ENCODE assay signal across 11 cellular contexts in the genomic region with DNA sequence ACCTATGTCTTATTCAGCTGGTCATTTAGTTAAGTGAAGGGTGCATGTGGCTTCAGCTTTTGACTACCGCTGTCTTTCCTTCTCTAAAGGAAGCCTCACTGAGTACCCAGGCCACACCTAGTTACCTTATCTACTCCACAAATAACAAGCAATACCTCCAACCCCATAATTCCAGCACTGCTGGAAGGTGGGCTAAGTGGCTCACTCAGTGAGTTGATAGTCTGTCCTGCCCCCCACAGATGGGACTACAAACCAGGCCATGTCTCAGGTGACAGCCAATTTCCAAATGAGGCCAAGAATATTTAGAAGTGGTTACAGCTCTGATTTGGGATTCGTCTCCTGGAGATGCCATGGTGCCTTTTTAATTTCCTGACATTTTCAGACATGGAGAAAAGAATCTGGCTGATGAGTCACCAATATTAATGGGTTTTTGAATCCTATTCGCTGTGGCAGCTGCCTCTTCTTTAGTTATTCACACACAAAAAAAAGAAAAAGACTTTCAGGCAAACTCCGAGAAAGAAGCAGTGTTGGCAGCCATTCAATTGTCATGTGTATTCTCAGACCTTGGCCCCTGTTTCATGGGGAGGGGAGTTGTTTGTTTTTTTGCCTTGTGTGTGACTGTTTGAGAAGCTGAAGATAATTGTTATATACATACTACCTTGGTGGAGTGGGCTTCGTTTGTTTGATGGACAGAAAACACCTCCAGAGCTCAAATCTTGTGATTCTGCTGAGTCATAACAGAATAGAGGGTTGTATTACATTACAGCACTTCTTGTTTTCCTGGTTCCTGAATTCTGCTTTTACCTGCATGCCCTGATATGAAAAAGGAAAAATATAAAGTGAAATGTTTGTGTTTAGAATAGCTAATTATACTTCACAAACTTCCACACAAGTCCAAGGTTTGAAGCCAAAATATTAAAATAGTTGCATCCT.
A peak's percentile ranks its signal among the peaks of the same experiment; 100 is the strongest.
DNase-seq lines count a peak whose midpoint lies in the region; ATAC-seq, FAIRE-seq and TF ChIP-seq lines count a peak whose summit lies in the region.
"Had no signal": no experiment of that assay in that cellular context is flagged by ENCODE, and none has a peak within 500 bp of the region (broad histone marks: within the 10 kb centered on the region; RNA-seq: fewer than 3 reads in every experiment).

No MANE protein-coding gene starts in this region.

- FAIRE-seq in HepG2 (lab: Jason Lieb, UNC): no peak
- FAIRE-seq in kidney (lab: Jason Lieb, UNC): no peak

- no peak for TF ChIP-seq POLR2A in HepG2 (IDR thresholded peaks at IDR 0.05; ENCODE audit: insufficient read depth in 1 of 2, low read depth in 2 of 2, low read length in 2 of 2)

- TF ChIP-seq RAD21 in HepG2 (CRISPR knock-in tag; IDR thresholded peaks at IDR 0.05): no peak

- H3K9me3 ChIP-seq in HepG2 (ENCODE audit: low read length) (no peaks in the 10 kb centered on the region), kidney (ENCODE audit: control insufficient read depth in 1 of 2, low read length in 2 of 2) (no peaks in the 10 kb centered on the region)

- H3K9ac ChIP-seq in HepG2 (ENCODE audit: insufficient read depth, low read depth, low read length) (no peak overlapping the region), kidney (ENCODE audit: low read length in 2 of 2) (no peak overlapping the region)

- H3K36me3 ChIP-seq in HepG2 (replicated peaks in 1 of 2; ENCODE audit: control insufficient read depth in 1 of 2, insufficient read depth in 2 of 2, low read length in 2 of 2) (no peaks in the 10 kb centered on the region), kidney (ENCODE audit: control insufficient read depth in 1 of 2, insufficient read depth in 2 of 2, low read length in 2 of 2) (no peaks in the 10 kb centered on the region)

- in situ Hi-C loops in HepG2 (cut with HindIII; ENCODE audit: extremely low pct_ligation_motif_present, low pct_unique_long_range_greater_than_20kb): no loop called here

- H3K27me3 ChIP-seq in HepG2 (ENCODE audit: control insufficient read depth in 1 of 2, insufficient read depth in 2 of 2, low read length in 2 of 2): no peaks in the 10 kb centered on the region; a peak in 1 of 5 replicates

- TF ChIP-seq EP300 in HepG2 (IDR thresholded peaks at IDR 0.05; ENCODE audit: low read depth in 2 of 2, low read length in 2 of 2) (no peak), HepG2 (CRISPR knock-in tag; IDR thresholded peaks at IDR 0.05; ENCODE audit: borderline replicate concordance) (no peak)

- POLR2A ChIA-PET in HepG2 (lab: Yijun Ruan, JAX): no interaction called here

- H3K27ac ChIP-seq in HepG2 (ENCODE audit: extremely low read length, insufficient read depth, low read length) (no peak overlapping the region), kidney (ENCODE audit: low read depth in 2 of 2, low read length in 2 of 2) (no peak overlapping the region)
- H3K27ac ChIP-seq: skin epidermis had no signal

- H3K4me1 ChIP-seq in HepG2 (ENCODE audit: insufficient read depth, low read length) (peaks cover 10% of the 10 kb centered on the region; the same call in 1 of the 2 replicates), kidney (ENCODE audit: control insufficient read depth in 1 of 2, insufficient read depth in 1 of 2, low read depth in 1 of 2, low read length in 2 of 2) (peaks cover 3 to 11% of the 10 kb centered on the region in 2 donors)

- intact Hi-C loops in HepG2 (cut with micrococcal nuclease; ENCODE audit: unreplicated experiment): no loop called here
- intact Hi-C loops in kidney (cut with DNase I): no loop called here

- H3K4me3 ChIP-seq in HepG2 (replicated peaks in 1 of 3; ENCODE audit: insufficient read depth in 1 of 3, low read depth in 2 of 3, low read length in 3 of 3): no peak overlapping the region
- no peak overlapping the region for H3K4me3 ChIP-seq in kidney (ENCODE audit: low read length in 2 of 2)
- H3K4me3 ChIP-seq: skin epidermis had no signal

- CTCF ChIA-PET in HepG2 (lab: Yijun Ruan, JAX; ENCODE audit: low intra/inter-chr PET ratio, low total read pairs): no interaction called here

- H3K4me2 ChIP-seq in HepG2 (ENCODE audit: low read depth, low read length): no peak overlapping the region

- no TSS peak for BruUV-seq in HepG2 (replicated peaks; lab: Mats Ljungman, UMichigan)

- H4K20me1 ChIP-seq in HepG2 (ENCODE audit: insufficient read depth, low read length): no peaks in the 10 kb centered on the region

- H2AFZ ChIP-seq in HepG2 (ENCODE audit: low read length): no peak overlapping the region

- TF ChIP-seq CTCF in HepG2 (CRISPR knock-in tag; IDR thresholded peaks at IDR 0.05) (no peak), kidney (IDR thresholded peaks at IDR 0.05; ENCODE audit: borderline replicate concordance, extremely low read depth, insufficient read depth) (no peak)

- ATAC-seq in HepG2: peak; percentile 58; the same call in 2 of the 3 replicates
- ATAC-seq in GM21723 (IDR thresholded peaks at IDR 0.05; ENCODE audit: unreplicated experiment): no peak
- no peak for ATAC-seq in GM18868 (IDR thresholded peaks at IDR 0.05; ENCODE audit: unreplicated experiment)

- WGBS in HepG2 (ENCODE audit: low lambda C conversion rate): 20% methylated on average over 5 of the region's 5 CpGs

- no peaks in the 10 kb centered on the region for H3K79me2 ChIP-seq in HepG2 (ENCODE audit: insufficient read depth, low read length)

- peak; percentile 70 for DNase-seq in DMS153 (lab: John Stamatoyannopoulos, UW)
- DNase-seq in NCI-H1436 (lab: John Stamatoyannopoulos, UW): peak; percentile 49
- DNase-seq in amniotic epithelial cell (ENCODE audit: low read depth): peak; percentile 40
- DNase-seq in HepG2 (ENCODE audit: low spot score): peak; percentile 42
- DNase-seq in AML-193 (lab: John Stamatoyannopoulos, UW): no peak
- no peak for DNase-seq in kidney
- DNase-seq: amniotic stem cell, NCI-H524 had no signal

TF ChIP-seq in HepG2, 621 proteins besides CTCF, POLR2A, EP300 and RAD21:
- TF ChIP-seq ZNF101 (CRISPR knock-in tag; IDR thresholded peaks at IDR 0.05; ENCODE audit: borderline replicate concordance, low read depth): no peak
- no peak for TF ChIP-seq SOX6 (IDR thresholded peaks at IDR 0.05)
- TF ChIP-seq SOX6 (CRISPR knock-in tag; IDR thresholded peaks at IDR 0.05): 0 out of 2 replicates have a peak, but pooled peaks have one; percentile 15
- peak; percentile 44 for TF ChIP-seq MAFF (IDR thresholded peaks at IDR 0.05; ENCODE audit: low read depth, low read length)
- TF ChIP-seq NFE2L2 (IDR thresholded peaks at IDR 0.05; ENCODE audit: low read length): peak; percentile 93
- TF ChIP-seq NFE2 (CRISPR knock-in tag; IDR thresholded peaks at IDR 0.05): peak; percentile 56; the same call in 1 of the 2 replicates
- peak; percentile 63 to 68 for TF ChIP-seq MAFK (conservative IDR thresholded peaks at IDR 0.05 in 1 of 2, IDR thresholded peaks at IDR 0.05 in 1 of 2; ENCODE audit: low read length in 2 of 2)
- TF ChIP-seq MXI1 (IDR thresholded peaks at IDR 0.05; ENCODE audit: borderline replicate concordance, low read depth, low read length): no peak

Comparison
In these comparisons a context has a peak if more than half of its experiments do, and no peak if none do; other contexts are left out.
1. DNase-seq: peak in DMS153 (single experiment), NCI-H1436 (single experiment), amniotic epithelial cell (single experiment) and HepG2 (single experiment); none in AML-193 (0 of 2) and kidney (single experiment).